7 cellular contexts compared by ENCODE assay signal in genomic region chr5:169283887-169284286, GRCh38. TPM values are rescaled to one million over a fixed set of nuclear protein-coding genes. Genes with fewer than 3 reads are reported as not detected.
"Had no signal": no experiment of that assay in that cellular context is flagged by ENCODE, and none has a peak within 500 bp of the region (broad histone marks: within the 10 kb centered on the region; RNA-seq: fewer than 3 reads in every experiment).

No MANE protein-coding gene starts in this region.

- H3K4me3 ChIP-seq: K562 had no signal

- H3K27ac ChIP-seq: HL-60 had no signal

- DNase-seq: IMR-90, KBM-7 had no signal

RNA-seq across cellular contexts. Expression of gene SLIT3, which starts 17.1 kb away (rescaled TPM):
- total RNA-seq: HepG2, HT-29 had no signal
- polyA plus RNA-seq: HepG2, IgD-negative memory B cell had no signal
